ENCODE assay signal across 24 cellular contexts in genomic region chr11:117332843-117333242, GRCh38.
"Had no signal": no experiment of that assay in that cellular context is flagged by ENCODE, and none has a peak within 500 bp of the region (broad histone marks: within the 10 kb centered on the region; RNA-seq: fewer than 3 reads in every experiment).

No MANE protein-coding gene starts in this region.

- H3K27me3 ChIP-seq: colonic mucosa, esophagus squamous epithelium, gastrocnemius medialis, heart right ventricle, left lung had no signal

- DNase-seq: cerebellar nuclear complex; colonic mucosa; cortex of kidney; effector CD8-positive, alpha-beta T cell; effector memory CD8-positive, alpha-beta T cell; endodermal cell; erythroblast; esophagus squamous epithelium; foreskin fibroblast; foreskin melanocyte; gastrocnemius medialis; glutamatergic neuron; head of caudate nucleus; heart right ventricle; hippocampal formation; left cardiac atrium; left lung; left ventricle myocardium superior; lower lobe of right lung; mesenchymal stem cell; midbrain had no signal

- ATAC-seq: effector memory CD8-positive, alpha-beta T cell; esophagus mucosa; gastrocnemius medialis; left cardiac atrium; left lung; left ventricle myocardium superior; lower lobe of right lung had no signal

- H3K27me3 Mint-ChIP-seq: dendritic cell treated with granulocyte-macrophage colony-stimulating factor and Interleukin-4, amounts not matched to agents 40 ng/mL and 50 ng/mL, for 4 days; effector memory CD8-positive, alpha-beta T cell had no signal

- H3K27ac Mint-ChIP-seq: dendritic cell treated with granulocyte-macrophage colony-stimulating factor and Interleukin-4, amounts not matched to agents 40 ng/mL and 50 ng/mL, for 4 days; effector memory CD8-positive, alpha-beta T cell; endodermal cell had no signal

- H3K36me3 ChIP-seq: colonic mucosa, gastrocnemius medialis had no signal

- H3K9me3 ChIP-seq: colonic mucosa, esophagus squamous epithelium, gastrocnemius medialis, heart right ventricle, left lung, lower lobe of right lung had no signal

- H3K4me3 Mint-ChIP-seq: dendritic cell treated with granulocyte-macrophage colony-stimulating factor and Interleukin-4, amounts not matched to agents 40 ng/mL and 50 ng/mL, for 4 days; effector memory CD8-positive, alpha-beta T cell; endodermal cell had no signal

- H3K4me3 ChIP-seq: colonic mucosa, esophagus squamous epithelium, gastrocnemius medialis, heart right ventricle, left lung, lower lobe of right lung had no signal

- H3K27ac ChIP-seq: colonic mucosa, epithelial cell of prostate, esophagus squamous epithelium, gastrocnemius medialis, heart right ventricle, left lung, lower lobe of right lung had no signal

- H3K9me3 Mint-ChIP-seq: dendritic cell treated with granulocyte-macrophage colony-stimulating factor and Interleukin-4, amounts not matched to agents 40 ng/mL and 50 ng/mL, for 4 days; effector memory CD8-positive, alpha-beta T cell; endodermal cell had no signal
